ENCODE assay signal across 8 cellular contexts in the genomic region with DNA sequence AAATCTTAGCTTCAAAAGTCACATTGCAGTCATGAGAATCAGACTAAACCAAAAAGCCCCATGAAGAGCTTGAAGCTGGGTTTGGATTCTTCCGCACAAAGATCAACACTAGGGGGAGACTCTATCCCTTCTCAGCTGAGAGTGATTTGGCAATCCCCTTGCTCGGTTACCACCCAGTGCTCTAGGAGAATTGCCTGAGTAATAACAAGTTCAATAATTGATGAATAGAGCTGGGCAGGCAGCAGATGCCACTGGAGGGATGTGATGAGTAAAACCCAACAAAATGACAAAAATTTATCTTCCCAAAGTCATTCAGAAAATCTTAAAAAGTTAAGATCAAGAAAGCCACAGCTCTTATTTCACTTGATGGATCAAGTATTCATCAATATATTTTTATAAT.
A peak's percentile ranks its signal among the peaks of the same experiment; 100 is the strongest.
DNase-seq lines count a peak whose midpoint lies in the region; ATAC-seq, FAIRE-seq and TF ChIP-seq lines count a peak whose summit lies in the region.

No MANE protein-coding gene starts in this region.

- DNase-seq in NCI-H2107 treated with DMSO at 0.1 percent for 48 hours (lab: John Stamatoyannopoulos, UW; ENCODE audit: unreplicated experiment) (peak; percentile 87), NCI-H2107 (lab: John Stamatoyannopoulos, UW) (no peak), KBM-7 (peak; percentile 79), RCC 7860 (ENCODE audit: low spot score) (peak; percentile 43), adrenal gland (peak; percentile 36 to 66 (median 52)), left ventricle myocardium superior (no peak), gastrocnemius medialis (peak; percentile 13 to 15)

- no peaks in the 10 kb centered on the region for H3K9me3 ChIP-seq in adrenal gland (replicated peaks in 1 of 3)
- no peaks in the 10 kb centered on the region for H3K9me3 ChIP-seq in gastrocnemius medialis

- no peaks in the 10 kb centered on the region for H3K27me3 ChIP-seq in adrenal gland
- no peaks in the 10 kb centered on the region for H3K27me3 ChIP-seq in gastrocnemius medialis

- H3K4me1 ChIP-seq in adrenal gland (replicated peaks in 1 of 2) (no peaks in the 10 kb centered on the region), gastrocnemius medialis (no peaks in the 10 kb centered on the region)

- TF ChIP-seq POLR2A in adrenal gland (IDR thresholded peaks at IDR 0.05) (no peak), gastrocnemius medialis (IDR thresholded peaks at IDR 0.05) (no peak)

- TF ChIP-seq CTCF in adrenal gland (IDR thresholded peaks at IDR 0.05) (peak; percentile 54 to 77 (median 73)), gastrocnemius medialis (IDR thresholded peaks at IDR 0.05 in 4 of 5, conservative IDR thresholded peaks at IDR 0.05 in 1 of 5) (peak; percentile 47 to 81 (median 68))

- H3K27ac ChIP-seq in adrenal gland (no peak overlapping the region), gastrocnemius medialis (no peak overlapping the region)

- no peaks in the 10 kb centered on the region for H3K36me3 ChIP-seq in adrenal gland (replicated peaks in 1 of 2)
- H3K36me3 ChIP-seq in gastrocnemius medialis, result no peaks in the 10 kb centered on the region

- 0 to 1% (median 0%) methylated on average over 2 of the region's 2 CpGs for WGBS in adrenal gland, 4 donors

- no peak for FAIRE-seq in RCC 7860 (lab: Jason Lieb, UNC)

- ATAC-seq in GM21737 (IDR thresholded peaks at IDR 0.05; ENCODE audit: unreplicated experiment) (peak; percentile 87), left ventricle myocardium superior (peak; percentile 78), gastrocnemius medialis (peak; percentile 89 to 94)

- in situ Hi-C loops in KBM-7 (cut with MboI; ENCODE audit: low pct_unique_long_range_greater_than_20kb, low sequenced_read_pairs) (no loop called here), gastrocnemius medialis (cut with MboI; ENCODE audit: low sequenced_read_pairs in 4 of 4) (loop anchor here in 1 of 4 donors (25.0 kb wide), 1 partner anchor 318 kb away; no protein-coding TSS in a partner anchor)

- H3K4me3 ChIP-seq in adrenal gland (no peak overlapping the region), gastrocnemius medialis (no peak overlapping the region)

- intact Hi-C loops in adrenal gland (cut with DNase I), result no loop called here
- intact Hi-C loops in left ventricle myocardium superior (cut with micrococcal nuclease), result loop anchor here (10.0 kb wide), 1 partner anchor 201 kb away; no protein-coding TSS in a partner anchor
- intact Hi-C loops in gastrocnemius medialis (cut with DNase I; ENCODE audit: low total_unique reads), result loop anchor here (2.0 to 10.0 kb wide), 2 partner anchors 183 to 461 kb away; no protein-coding TSS in a partner anchor

Comparison
In these comparisons a context has a peak if more than half of its experiments do, and no peak if none do; other contexts are left out.
1. DNase-seq: peak in NCI-H2107 treated with DMSO at 0.1 percent for 48 hours (single experiment), KBM-7 (single experiment), RCC 7860 (single experiment), adrenal gland (7 of 7) and gastrocnemius medialis (2 of 2); none in NCI-H2107 (single experiment) and left ventricle myocardium superior (single experiment).
2. intact Hi-C loops: an anchor here in left ventricle myocardium superior (10.0 kb wide) and gastrocnemius medialis (2.0 to 10.0 kb wide); none called in adrenal gland.
3. Peak in every context shown above with its lines, with median percentiles within 50 percentile points of each other: ATAC-seq.